1 cellular context compared by ENCODE assay signal in the genomic region with DNA sequence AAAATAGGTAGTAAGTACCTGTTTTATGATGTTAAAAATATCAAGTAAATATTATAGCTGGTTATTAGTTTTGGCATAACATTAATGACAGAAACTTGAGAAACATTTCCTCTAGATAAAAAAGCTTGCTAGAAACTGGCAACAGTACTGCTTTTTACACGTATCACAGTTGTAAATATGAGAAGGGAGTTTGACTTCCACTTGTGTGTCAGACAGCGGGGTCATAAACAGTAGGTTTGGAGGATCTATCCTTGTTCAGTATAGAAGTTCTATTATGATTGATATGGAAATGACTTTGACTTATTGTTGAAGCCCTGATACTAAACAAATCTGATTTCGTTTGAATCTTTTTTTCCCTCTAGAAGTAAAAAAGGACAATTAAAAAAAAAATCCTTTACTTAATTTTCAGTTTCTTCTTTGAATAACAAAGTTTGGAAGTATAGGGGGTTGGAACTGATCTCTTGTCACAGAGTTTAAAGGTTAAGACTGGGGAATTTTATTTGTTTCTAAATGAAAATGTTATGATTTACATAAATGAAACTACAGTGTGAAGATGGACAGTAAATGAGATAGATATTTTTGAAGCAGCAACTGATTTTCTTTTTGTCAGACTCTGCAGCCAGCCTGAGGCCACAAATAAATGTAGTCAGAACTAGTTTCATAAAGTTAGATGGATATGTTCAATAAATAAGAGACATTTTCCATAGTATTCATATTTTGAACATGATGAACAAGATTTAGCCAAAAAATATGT.
TF ChIP-seq lines count a peak whose summit lies in the region.

No MANE protein-coding gene starts in this region.

TF ChIP-seq in GM23338, 12 proteins besides CTCF, POLR2A, EP300 and RAD21:
- TF ChIP-seq, protein P1, sequence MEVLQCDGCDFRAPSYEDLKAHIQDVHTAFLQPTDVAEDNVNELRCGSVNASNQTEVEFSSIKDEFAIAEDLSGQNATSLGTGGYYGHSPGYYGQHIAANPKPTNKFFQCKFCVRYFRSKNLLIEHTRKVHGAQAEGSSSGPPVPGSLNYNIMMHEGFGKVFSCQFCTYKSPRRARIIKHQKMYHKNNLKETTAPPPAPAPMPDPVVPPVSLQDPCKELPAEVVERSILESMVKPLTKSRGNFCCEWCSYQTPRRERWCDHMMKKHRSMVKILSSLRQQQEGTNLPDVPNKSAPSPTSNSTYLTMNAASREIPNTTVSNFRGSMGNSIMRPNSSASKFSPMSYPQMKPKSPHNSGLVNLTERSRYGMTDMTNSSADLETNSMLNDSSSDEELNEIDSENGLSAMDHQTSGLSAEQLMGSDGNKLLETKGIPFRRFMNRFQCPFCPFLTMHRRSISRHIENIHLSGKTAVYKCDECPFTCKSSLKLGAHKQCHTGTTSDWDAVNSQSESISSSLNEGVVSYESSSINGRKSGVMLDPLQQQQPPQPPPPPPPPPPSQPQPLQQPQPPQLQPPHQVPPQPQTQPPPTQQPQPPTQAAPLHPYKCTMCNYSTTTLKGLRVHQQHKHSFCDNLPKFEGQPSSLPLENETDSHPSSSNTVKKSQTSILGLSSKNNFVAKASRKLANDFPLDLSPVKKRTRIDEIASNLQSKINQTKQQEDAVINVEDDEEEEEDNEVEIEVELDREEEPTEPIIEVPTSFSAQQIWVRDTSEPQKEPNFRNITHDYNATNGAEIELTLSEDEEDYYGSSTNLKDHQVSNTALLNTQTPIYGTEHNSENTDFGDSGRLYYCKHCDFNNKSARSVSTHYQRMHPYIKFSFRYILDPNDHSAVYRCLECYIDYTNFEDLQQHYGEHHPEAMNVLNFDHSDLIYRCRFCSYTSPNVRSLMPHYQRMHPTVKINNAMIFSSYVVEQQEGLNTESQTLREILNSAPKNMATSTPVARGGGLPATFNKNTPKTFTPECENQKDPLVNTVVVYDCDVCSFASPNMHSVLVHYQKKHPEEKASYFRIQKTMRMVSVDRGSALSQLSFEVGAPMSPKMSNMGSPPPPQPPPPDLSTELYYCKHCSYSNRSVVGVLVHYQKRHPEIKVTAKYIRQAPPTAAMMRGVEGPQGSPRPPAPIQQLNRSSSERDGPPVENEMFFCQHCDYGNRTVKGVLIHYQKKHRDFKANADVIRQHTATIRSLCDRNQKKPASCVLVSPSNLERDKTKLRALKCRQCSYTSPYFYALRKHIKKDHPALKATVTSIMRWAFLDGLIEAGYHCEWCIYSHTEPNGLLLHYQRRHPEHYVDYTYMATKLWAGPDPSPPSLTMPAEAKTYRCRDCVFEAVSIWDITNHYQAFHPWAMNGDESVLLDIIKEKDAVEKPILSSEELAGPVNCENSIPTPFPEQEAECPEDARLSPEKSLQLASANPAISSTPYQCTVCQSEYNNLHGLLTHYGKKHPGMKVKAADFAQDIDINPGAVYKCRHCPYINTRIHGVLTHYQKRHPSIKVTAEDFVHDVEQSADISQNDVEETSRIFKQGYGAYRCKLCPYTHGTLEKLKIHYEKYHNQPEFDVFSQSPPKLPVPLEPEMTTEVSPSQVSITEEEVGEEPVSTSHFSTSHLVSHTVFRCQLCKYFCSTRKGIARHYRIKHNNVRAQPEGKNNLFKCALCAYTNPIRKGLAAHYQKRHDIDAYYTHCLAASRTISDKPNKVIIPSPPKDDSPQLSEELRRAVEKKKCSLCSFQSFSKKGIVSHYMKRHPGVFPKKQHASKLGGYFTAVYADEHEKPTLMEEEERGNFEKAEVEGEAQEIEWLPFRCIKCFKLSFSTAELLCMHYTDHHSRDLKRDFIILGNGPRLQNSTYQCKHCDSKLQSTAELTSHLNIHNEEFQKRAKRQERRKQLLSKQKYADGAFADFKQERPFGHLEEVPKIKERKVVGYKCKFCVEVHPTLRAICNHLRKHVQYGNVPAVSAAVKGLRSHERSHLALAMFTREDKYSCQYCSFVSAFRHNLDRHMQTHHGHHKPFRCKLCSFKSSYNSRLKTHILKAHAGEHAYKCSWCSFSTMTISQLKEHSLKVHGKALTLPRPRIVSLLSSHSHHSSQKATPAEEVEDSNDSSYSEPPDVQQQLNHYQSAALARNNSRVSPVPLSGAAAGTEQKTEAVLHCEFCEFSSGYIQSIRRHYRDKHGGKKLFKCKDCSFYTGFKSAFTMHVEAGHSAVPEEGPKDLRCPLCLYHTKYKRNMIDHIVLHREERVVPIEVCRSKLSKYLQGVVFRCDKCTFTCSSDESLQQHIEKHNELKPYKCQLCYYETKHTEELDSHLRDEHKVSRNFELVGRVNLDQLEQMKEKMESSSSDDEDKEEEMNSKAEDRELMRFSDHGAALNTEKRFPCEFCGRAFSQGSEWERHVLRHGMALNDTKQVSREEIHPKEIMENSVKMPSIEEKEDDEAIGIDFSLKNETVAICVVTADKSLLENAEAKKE (CRISPR knock-in tag; IDR thresholded peaks at IDR 0.05), result no peak
- TF ChIP-seq, protein P2, sequence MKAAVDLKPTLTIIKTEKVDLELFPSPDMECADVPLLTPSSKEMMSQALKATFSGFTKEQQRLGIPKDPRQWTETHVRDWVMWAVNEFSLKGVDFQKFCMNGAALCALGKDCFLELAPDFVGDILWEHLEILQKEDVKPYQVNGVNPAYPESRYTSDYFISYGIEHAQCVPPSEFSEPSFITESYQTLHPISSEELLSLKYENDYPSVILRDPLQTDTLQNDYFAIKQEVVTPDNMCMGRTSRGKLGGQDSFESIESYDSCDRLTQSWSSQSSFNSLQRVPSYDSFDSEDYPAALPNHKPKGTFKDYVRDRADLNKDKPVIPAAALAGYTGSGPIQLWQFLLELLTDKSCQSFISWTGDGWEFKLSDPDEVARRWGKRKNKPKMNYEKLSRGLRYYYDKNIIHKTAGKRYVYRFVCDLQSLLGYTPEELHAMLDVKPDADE (IDR thresholded peaks at IDR 0.05), result no peak
